In the genomic region with DNA sequence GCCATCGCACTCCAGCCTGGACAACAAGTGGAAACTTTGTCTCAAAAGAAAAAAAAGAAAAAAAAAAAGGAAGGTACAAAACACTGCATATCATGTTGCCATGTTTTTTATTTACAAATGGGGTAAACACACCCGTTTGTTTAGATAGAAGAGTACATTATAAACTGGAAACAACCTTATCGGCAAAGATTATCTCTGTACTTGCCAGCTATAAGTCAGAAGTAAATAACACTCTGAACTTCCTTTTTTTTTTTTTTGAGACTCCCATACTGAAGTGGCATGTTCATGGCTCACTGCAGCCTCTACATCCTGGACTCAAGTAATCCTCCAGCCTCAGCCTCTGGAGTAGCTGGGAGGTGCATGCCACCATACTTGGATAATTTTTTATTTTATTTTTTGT, we compare ENCODE assay signal across 2 cellular contexts.
A peak's percentile ranks its signal among the peaks of the same experiment; 100 is the strongest.
TF ChIP-seq lines count a peak whose summit lies in the region.

No MANE protein-coding gene starts in this region.

TF ChIP-seq in HEK293, 187 proteins besides CTCF, POLR2A, EP300 and RAD21:
- TF ChIP-seq ZBTB21 (tag by site-specific recombination; IDR thresholded peaks at IDR 0.05) (no peak), ZNF362 (tag by site-specific recombination; IDR thresholded peaks at IDR 0.05) (peak; percentile 51; the same call in 1 of the 2 replicates)

TF ChIP-seq in GM12878, 131 proteins besides CTCF, POLR2A, EP300 and RAD21:
- TF ChIP-seq TCF3 (IDR thresholded peaks at IDR 0.05; ENCODE audit: borderline replicate concordance, insufficient read depth, low read depth, low read length) (no peak), ZNF384 (IDR thresholded peaks at IDR 0.05; ENCODE audit: borderline replicate concordance, low read depth, low read length) (0 out of 2 replicates have a peak, but pooled peaks have one; percentile 30)
